Comparison of ENCODE assay signal across 1 cellular context in the genomic region with DNA sequence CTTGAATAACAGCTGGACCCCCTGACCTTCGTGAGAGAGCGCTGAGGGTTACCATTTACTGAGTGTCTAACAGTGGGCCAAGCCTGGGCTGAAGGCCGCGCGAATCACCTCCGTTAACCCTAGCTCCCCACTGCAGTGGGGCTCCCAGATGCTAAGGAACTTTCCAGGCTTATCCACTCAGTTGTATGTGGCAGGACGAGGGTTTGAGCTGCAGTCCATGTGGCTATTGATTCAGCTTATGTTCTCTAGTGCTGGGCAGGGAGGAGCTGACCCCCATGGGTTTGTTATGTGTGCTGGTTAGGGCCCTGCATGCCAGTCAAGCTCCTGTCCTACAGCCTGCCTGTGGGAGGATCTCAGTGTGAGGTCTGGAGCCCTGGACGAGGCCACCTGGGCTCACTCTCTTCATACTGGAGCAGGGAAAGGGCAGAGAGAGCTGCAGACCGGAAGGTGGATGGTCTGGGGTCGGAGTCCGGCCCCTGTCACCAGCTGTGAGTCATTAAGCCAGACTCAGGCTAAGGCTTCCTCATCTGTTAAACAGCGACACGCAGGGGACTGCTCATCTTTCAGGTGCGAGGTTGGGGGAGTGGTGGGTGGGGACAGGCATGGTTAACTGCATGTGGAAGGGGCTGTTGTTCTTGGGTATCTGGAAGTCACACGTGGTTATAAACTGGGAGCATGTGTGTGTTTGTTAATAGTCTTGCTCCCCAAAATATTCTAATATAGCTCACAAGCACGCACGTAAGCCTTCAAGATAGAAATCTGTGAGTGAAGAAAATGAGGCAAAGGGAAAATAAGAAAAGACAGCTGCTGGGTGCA.
TF ChIP-seq lines count a peak whose summit lies in the region.

No MANE protein-coding gene starts in this region.

TF ChIP-seq in HepG2, 621 proteins besides CTCF, POLR2A, EP300 and RAD21 (continued from another document and continues in another):
- TF ChIP-seq, protein P1, sequence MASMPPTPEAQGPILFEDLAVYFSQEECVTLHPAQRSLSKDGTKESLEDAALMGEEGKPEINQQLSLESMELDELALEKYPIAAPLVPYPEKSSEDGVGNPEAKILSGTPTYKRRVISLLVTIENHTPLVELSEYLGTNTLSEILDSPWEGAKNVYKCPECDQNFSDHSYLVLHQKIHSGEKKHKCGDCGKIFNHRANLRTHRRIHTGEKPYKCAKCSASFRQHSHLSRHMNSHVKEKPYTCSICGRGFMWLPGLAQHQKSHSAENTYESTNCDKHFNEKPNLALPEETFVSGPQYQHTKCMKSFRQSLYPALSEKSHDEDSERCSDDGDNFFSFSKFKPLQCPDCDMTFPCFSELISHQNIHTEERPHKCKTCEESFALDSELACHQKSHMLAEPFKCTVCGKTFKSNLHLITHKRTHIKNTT (CRISPR knock-in tag; IDR thresholded peaks at IDR 0.05) = no peak
- no peak; the same call in 1 of the 2 replicates for TF ChIP-seq ZNF792 (CRISPR knock-in tag; IDR thresholded peaks at IDR 0.05)
- peak; percentile 96; the same call in 1 of the 2 replicates for TF ChIP-seq ZBTB7A (CRISPR knock-in tag; IDR thresholded peaks at IDR 0.05)
- TF ChIP-seq ZBTB38 (CRISPR knock-in tag; IDR thresholded peaks at IDR 0.05) = peak; percentile 82
- TF ChIP-seq SALL1 (CRISPR knock-in tag; IDR thresholded peaks at IDR 0.05) = peak; percentile 86; the same call in 1 of the 2 replicates
- peak; percentile 48; the same call in 1 of the 2 replicates for TF ChIP-seq TBX3 (IDR thresholded peaks at IDR 0.05; ENCODE audit: borderline replicate concordance)
- TF ChIP-seq, protein P2, sequence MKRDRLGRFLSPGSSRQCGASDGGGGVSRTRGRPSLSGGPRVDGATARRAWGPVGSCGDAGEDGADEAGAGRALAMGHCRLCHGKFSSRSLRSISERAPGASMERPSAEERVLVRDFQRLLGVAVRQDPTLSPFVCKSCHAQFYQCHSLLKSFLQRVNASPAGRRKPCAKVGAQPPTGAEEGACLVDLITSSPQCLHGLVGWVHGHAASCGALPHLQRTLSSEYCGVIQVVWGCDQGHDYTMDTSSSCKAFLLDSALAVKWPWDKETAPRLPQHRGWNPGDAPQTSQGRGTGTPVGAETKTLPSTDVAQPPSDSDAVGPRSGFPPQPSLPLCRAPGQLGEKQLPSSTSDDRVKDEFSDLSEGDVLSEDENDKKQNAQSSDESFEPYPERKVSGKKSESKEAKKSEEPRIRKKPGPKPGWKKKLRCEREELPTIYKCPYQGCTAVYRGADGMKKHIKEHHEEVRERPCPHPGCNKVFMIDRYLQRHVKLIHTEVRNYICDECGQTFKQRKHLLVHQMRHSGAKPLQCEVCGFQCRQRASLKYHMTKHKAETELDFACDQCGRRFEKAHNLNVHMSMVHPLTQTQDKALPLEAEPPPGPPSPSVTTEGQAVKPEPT (CRISPR knock-in tag; IDR thresholded peaks at IDR 0.05; ENCODE audit: low read depth) = no peak
- TF ChIP-seq KAT2B (IDR thresholded peaks at IDR 0.05; ENCODE audit: borderline replicate concordance, low read depth, low read length) = no peak
- peak; percentile 42; the same call in 1 of the 2 replicates for TF ChIP-seq ZNF335 (CRISPR knock-in tag; IDR thresholded peaks at IDR 0.05)
- peak; percentile 56; the same call in 1 of the 2 replicates for TF ChIP-seq ZMYM4 (CRISPR knock-in tag; IDR thresholded peaks at IDR 0.05)
- no peak for TF ChIP-seq MED13 (CRISPR knock-in tag; IDR thresholded peaks at IDR 0.05)
- TF ChIP-seq GABPA (IDR thresholded peaks at IDR 0.05; ENCODE audit: low read depth, low read length) = no peak
- peak; percentile 82 for TF ChIP-seq GABPA (CRISPR knock-in tag; IDR thresholded peaks at IDR 0.05; ENCODE audit: low read depth)
- TF ChIP-seq SALL2 (CRISPR knock-in tag; IDR thresholded peaks at IDR 0.05) = peak; percentile 63; the same call in 1 of the 2 replicates
- TF ChIP-seq CBX1 (IDR thresholded peaks at IDR 0.05; ENCODE audit: low read depth) = no peak
- no peak for TF ChIP-seq KLF6 (CRISPR knock-in tag; IDR thresholded peaks at IDR 0.05)
- TF ChIP-seq PRMT3 (CRISPR knock-in tag; IDR thresholded peaks at IDR 0.05; ENCODE audit: borderline replicate concordance, low read depth) = no peak
- TF ChIP-seq, protein P3, sequence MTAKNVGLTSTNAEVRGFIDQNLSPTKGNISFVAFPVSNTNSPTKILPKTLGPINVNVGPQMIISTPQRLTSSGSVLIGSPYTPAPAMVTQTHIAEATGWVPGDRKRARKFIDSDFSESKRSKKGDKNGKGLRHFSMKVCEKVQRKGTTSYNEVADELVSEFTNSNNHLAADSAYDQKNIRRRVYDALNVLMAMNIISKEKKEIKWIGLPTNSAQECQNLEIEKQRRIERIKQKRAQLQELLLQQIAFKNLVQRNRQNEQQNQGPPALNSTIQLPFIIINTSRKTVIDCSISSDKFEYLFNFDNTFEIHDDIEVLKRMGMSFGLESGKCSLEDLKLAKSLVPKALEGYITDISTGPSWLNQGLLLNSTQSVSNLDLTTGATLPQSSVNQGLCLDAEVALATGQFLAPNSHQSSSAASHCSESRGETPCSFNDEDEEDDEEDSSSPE (CRISPR knock-in tag; IDR thresholded peaks at IDR 0.05) = 0 out of 2 replicates have a peak, but pooled peaks have one; percentile 18
- TF ChIP-seq GFI1 (CRISPR knock-in tag; IDR thresholded peaks at IDR 0.05; ENCODE audit: borderline replicate concordance) = 0 out of 2 replicates have a peak, but pooled peaks have one; percentile 43
- TF ChIP-seq SMAD1 (CRISPR knock-in tag; IDR thresholded peaks at IDR 0.05; ENCODE audit: borderline replicate concordance, low read depth) = 0 out of 2 replicates have a peak, but pooled peaks have one; percentile 50
- TF ChIP-seq PHF5A (CRISPR knock-in tag; IDR thresholded peaks at IDR 0.05; ENCODE audit: low read depth, unreplicated experiment) = peak; percentile 51
- TF ChIP-seq, protein P4, sequence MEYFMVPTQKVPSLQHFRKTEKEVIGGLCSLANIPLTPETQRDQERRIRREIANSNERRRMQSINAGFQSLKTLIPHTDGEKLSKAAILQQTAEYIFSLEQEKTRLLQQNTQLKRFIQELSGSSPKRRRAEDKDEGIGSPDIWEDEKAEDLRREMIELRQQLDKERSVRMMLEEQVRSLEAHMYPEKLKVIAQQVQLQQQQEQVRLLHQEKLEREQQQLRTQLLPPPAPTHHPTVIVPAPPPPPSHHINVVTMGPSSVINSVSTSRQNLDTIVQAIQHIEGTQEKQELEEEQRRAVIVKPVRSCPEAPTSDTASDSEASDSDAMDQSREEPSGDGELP (IDR thresholded peaks at IDR 0.05; ENCODE audit: borderline replicate concordance, low read depth) = peak; percentile 97
- TF ChIP-seq, protein P5, sequence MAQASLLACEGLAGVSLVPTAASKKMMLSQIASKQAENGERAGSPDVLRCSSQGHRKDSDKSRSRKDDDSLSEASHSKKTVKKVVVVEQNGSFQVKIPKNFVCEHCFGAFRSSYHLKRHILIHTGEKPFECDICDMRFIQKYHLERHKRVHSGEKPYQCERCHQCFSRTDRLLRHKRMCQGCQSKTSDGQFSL (CRISPR knock-in tag; IDR thresholded peaks at IDR 0.05) = 0 out of 2 replicates have a peak, but pooled peaks have one; percentile 11
- TF ChIP-seq ZNF547 (CRISPR knock-in tag; IDR thresholded peaks at IDR 0.05) = no peak
- peak; percentile 80 for TF ChIP-seq KAT8 (CRISPR knock-in tag; IDR thresholded peaks at IDR 0.05)
- TF ChIP-seq ZNF253 (CRISPR knock-in tag; IDR thresholded peaks at IDR 0.05; ENCODE audit: borderline replicate concordance) = no peak
- peak; percentile 44; the same call in 1 of the 2 replicates for TF ChIP-seq WIZ (CRISPR knock-in tag; IDR thresholded peaks at IDR 0.05)
- peak; percentile 36; the same call in 1 of the 2 replicates for TF ChIP-seq GATAD1 (CRISPR knock-in tag; IDR thresholded peaks at IDR 0.05)
- TF ChIP-seq TBL1XR1 (IDR thresholded peaks at IDR 0.05; ENCODE audit: borderline replicate concordance, low read length, partially characterized antibody) = peak; percentile 29
- TF ChIP-seq KDM2A (CRISPR knock-in tag; IDR thresholded peaks at IDR 0.05; ENCODE audit: borderline replicate concordance, low read depth) = peak; percentile 45; the same call in 1 of the 2 replicates
- no peak; the same call in 1 of the 2 replicates for TF ChIP-seq ZNF331 (CRISPR knock-in tag; IDR thresholded peaks at IDR 0.05)
- TF ChIP-seq, protein P6, sequence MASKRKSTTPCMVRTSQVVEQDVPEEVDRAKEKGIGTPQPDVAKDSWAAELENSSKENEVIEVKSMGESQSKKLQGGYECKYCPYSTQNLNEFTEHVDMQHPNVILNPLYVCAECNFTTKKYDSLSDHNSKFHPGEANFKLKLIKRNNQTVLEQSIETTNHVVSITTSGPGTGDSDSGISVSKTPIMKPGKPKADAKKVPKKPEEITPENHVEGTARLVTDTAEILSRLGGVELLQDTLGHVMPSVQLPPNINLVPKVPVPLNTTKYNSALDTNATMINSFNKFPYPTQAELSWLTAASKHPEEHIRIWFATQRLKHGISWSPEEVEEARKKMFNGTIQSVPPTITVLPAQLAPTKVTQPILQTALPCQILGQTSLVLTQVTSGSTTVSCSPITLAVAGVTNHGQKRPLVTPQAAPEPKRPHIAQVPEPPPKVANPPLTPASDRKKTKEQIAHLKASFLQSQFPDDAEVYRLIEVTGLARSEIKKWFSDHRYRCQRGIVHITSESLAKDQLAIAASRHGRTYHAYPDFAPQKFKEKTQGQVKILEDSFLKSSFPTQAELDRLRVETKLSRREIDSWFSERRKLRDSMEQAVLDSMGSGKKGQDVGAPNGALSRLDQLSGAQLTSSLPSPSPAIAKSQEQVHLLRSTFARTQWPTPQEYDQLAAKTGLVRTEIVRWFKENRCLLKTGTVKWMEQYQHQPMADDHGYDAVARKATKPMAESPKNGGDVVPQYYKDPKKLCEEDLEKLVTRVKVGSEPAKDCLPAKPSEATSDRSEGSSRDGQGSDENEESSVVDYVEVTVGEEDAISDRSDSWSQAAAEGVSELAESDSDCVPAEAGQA (IDR thresholded peaks at IDR 0.05; ENCODE audit: low read depth) = peak; percentile 65; the same call in 1 of the 2 replicates
- TF ChIP-seq, protein P6 (CRISPR knock-in tag; IDR thresholded peaks at IDR 0.05; ENCODE audit: borderline replicate concordance) = no peak
- TF ChIP-seq FOXP1 (IDR thresholded peaks at IDR 0.05) = no peak
- peak; percentile 37; the same call in 1 of the 2 replicates for TF ChIP-seq FOXP1 (CRISPR knock-in tag; IDR thresholded peaks at IDR 0.05)
- TF ChIP-seq RXRA (CRISPR knock-in tag; IDR thresholded peaks at IDR 0.05) = peak; percentile 91
- TF ChIP-seq, protein P7, sequence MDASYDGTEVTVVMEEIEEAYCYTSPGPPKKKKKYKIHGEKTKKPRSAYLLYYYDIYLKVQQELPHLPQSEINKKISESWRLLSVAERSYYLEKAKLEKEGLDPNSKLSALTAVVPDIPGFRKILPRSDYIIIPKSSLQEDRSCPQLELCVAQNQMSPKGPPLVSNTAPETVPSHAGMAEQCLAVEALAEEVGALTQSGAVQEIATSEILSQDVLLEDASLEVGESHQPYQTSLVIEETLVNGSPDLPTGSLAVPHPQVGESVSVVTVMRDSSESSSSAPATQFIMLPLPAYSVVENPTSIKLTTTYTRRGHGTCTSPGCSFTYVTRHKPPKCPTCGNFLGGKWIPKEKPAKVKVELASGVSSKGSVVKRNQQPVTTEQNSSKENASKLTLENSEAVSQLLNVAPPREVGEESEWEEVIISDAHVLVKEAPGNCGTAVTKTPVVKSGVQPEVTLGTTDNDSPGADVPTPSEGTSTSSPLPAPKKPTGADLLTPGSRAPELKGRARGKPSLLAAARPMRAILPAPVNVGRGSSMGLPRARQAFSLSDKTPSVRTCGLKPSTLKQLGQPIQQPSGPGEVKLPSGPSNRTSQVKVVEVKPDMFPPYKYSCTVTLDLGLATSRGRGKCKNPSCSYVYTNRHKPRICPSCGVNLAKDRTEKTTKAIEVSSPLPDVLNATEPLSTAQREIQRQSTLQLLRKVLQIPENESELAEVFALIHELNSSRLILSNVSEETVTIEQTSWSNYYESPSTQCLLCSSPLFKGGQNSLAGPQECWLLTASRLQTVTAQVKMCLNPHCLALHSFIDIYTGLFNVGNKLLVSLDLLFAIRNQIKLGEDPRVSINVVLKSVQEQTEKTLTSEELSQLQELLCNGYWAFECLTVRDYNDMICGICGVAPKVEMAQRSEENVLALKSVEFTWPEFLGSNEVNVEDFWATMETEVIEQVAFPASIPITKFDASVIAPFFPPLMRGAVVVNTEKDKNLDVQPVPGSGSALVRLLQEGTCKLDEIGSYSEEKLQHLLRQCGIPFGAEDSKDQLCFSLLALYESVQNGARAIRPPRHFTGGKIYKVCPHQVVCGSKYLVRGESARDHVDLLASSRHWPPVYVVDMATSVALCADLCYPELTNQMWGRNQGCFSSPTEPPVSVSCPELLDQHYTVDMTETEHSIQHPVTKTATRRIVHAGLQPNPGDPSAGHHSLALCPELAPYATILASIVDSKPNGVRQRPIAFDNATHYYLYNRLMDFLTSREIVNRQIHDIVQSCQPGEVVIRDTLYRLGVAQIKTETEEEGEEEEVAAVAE (CRISPR knock-in tag; IDR thresholded peaks at IDR 0.05; ENCODE audit: borderline replicate concordance) = 0 out of 2 replicates have a peak, but pooled peaks have one; percentile 55
- TF ChIP-seq ZNF670 (CRISPR knock-in tag; IDR thresholded peaks at IDR 0.05; ENCODE audit: borderline replicate concordance) = peak; percentile 65; the same call in 1 of the 2 replicates
- TF ChIP-seq ZNF781 (CRISPR knock-in tag; IDR thresholded peaks at IDR 0.05; ENCODE audit: borderline replicate concordance, not compliant biosample characterization) = peak; percentile 53
- no peak for TF ChIP-seq JUNB (CRISPR knock-in tag; IDR thresholded peaks at IDR 0.05; ENCODE audit: borderline replicate concordance)
- no peak for TF ChIP-seq NFE2L2 (IDR thresholded peaks at IDR 0.05; ENCODE audit: low read length)
